Comparison of ENCODE assay signal across 26 cellular contexts in genomic region chr5:51685399-51685798, GRCh38.
"Had no signal": no experiment of that assay in that cellular context is flagged by ENCODE, and none has a peak within 500 bp of the region (broad histone marks: within the 10 kb centered on the region; RNA-seq: fewer than 3 reads in every experiment).

No MANE protein-coding gene starts in this region.

- H3K4me1 ChIP-seq: esophagus squamous epithelium, gastroesophageal sphincter had no signal

- H3K27me3 ChIP-seq: brain microvascular endothelial cell, esophagus squamous epithelium, gastroesophageal sphincter had no signal

- H3K27ac ChIP-seq: brain microvascular endothelial cell, epithelial cell of prostate, esophagus squamous epithelium, gastroesophageal sphincter, WERI-Rb-1 had no signal

- DNase-seq: activated B cell treated with CpG ODN at 0.5 μM for 24 hours; activated CD4-positive, alpha-beta T cell treated with anti-CD3 and anti-CD28 coated beads for 48 hours; activated CD4-positive, alpha-beta T cell treated with anti-CD3 and anti-CD28 coated beads, Interleukin-2, amount 50 U/mL, for 1 hour; activated CD4-positive, alpha-beta T cell treated with anti-CD3 and anti-CD28 coated beads, Interleukin-2, amount 50 U/mL, for 48 hours; activated CD8-positive, alpha-beta memory T cell treated with anti-CD3 and anti-CD28 coated beads for 24 hours; activated CD8-positive, alpha-beta T cell treated with anti-CD3 and anti-CD28 coated beads for 36 hours; activated effector memory CD4-positive, alpha-beta T cell treated with Interleukin-2 at 50 U/mL for 16 hours; activated gamma-delta T cell treated with Interleukin-2 at 50 U/mL for 16 hours; activated naive CD4-positive, alpha-beta T cell treated with anti-CD3 and anti-CD28 coated beads, Interleukin-2, amount 50 U/mL, for 16 hours; activated naive CD4-positive, alpha-beta T cell treated with Interleukin-2 at 50 U/mL for 16 hours; activated T-cell treated with anti-CD3 and anti-CD28 coated beads, Interleukin-2, amount 50 U/mL, for 4 hours; amniotic stem cell; anterior cingulate cortex; brain microvascular endothelial cell; cortex of kidney; effector CD8-positive, alpha-beta T cell; esophagus squamous epithelium; foreskin melanocyte; head of caudate nucleus; T-helper 17 cell; T1000; WERI-Rb-1 had no signal

- H3K4me3 ChIP-seq: esophagus squamous epithelium, gastroesophageal sphincter had no signal

- H3K9me3 ChIP-seq: esophagus squamous epithelium, gastroesophageal sphincter had no signal

- H3K36me3 ChIP-seq: brain microvascular endothelial cell, esophagus squamous epithelium, gastroesophageal sphincter, WERI-Rb-1 had no signal

- ATAC-seq: activated CD4-positive, CD25-positive, alpha-beta regulatory T cell treated with anti-CD3 and anti-CD28 coated beads, Interleukin-2, amount 50 U/mL, for 24 hours; activated CD8-positive, alpha-beta T cell treated with anti-CD3 and anti-CD28 coated beads for 36 hours; activated T-cell treated with anti-CD3 and anti-CD28 coated beads, Interleukin-2, amount 50 U/mL, for 4 hours; activated T-helper 17 cell treated with anti-CD3 and anti-CD28 coated beads, Interleukin-2, amount 50 U/mL, for 72 hours; gastroesophageal sphincter; T-helper 17 cell had no signal
